In genomic region chr2:23399674-23400261, GRCh38 we compare ENCODE assay signal across 11 cellular contexts. TPM values are rescaled to one million over a fixed set of nuclear protein-coding genes. Genes with fewer than 3 reads are reported as not detected.
DNase-seq lines count a peak whose midpoint lies in the region; ATAC-seq and TF ChIP-seq lines count a peak whose summit lies in the region.
"Had no signal": no experiment of that assay in that cellular context is flagged by ENCODE, and none has a peak within 500 bp of the region (broad histone marks: within the 10 kb centered on the region; RNA-seq: fewer than 3 reads in every experiment).

No MANE protein-coding gene starts in this region.

- DNase-seq in foreskin keratinocyte (no peak), DMS 273 (lab: John Stamatoyannopoulos, UW; ENCODE audit: unreplicated experiment) (no peak), MCF 10A (ENCODE audit: unreplicated experiment) (no peak), GM19238 (ENCODE audit: insufficient read length, low spot score) (no peak), NCI-H187 (lab: John Stamatoyannopoulos, UW) (no peak)

- TF ChIP-seq CTCF in foreskin keratinocyte (conservative IDR thresholded peaks at IDR 0.05), result peak; percentile 21
- TF ChIP-seq CTCF in MCF 10A (IDR thresholded peaks at IDR 0.05; ENCODE audit: unreplicated experiment), result no peak

- peaks cover 17% of the 10 kb centered on the region for H3K4me1 Mint-ChIP-seq in MCF 10A (ENCODE audit: insufficient read depth, unreplicated experiment)

- H3K27ac Mint-ChIP-seq in MCF 10A (ENCODE audit: low read depth, unreplicated experiment), result no peak overlapping the region
- H3K27ac Mint-ChIP-seq: activated T-helper 2 cell treated with anti-CD3 and anti-CD28 coated beads, Interferon-gamma antibody, Interleukin-2, Interleukin-4, amounts not matched to agents 10 μg/mL and 5 μg/mL and 100 μg/mL, durations not matched to agents 14 hours and 24 hours and 36 hours; dendritic cell treated with granulocyte-macrophage colony-stimulating factor and Interleukin-4, amounts not matched to agents 40 ng/mL and 50 ng/mL, for 4 days had no signal

- H3K27me3 Mint-ChIP-seq in MCF 10A (ENCODE audit: insufficient read depth, unreplicated experiment), result no peaks in the 10 kb centered on the region

- intact Hi-C loops in MCF 10A (cut with micrococcal nuclease), result no loop called here

- ATAC-seq in GM18511 (IDR thresholded peaks at IDR 0.05; ENCODE audit: unreplicated experiment), result peak; percentile 74
- ATAC-seq in GM21447 (IDR thresholded peaks at IDR 0.05; ENCODE audit: unreplicated experiment), result peak; percentile 34
- peak; percentile 80 for ATAC-seq in HG03175 (IDR thresholded peaks at IDR 0.05; ENCODE audit: unreplicated experiment)
- ATAC-seq in foreskin keratinocyte, result no peak

- CTCF ChIA-PET in MCF 10A (lab: Yijun Ruan, JAX), result interaction anchor here (0.9 to 1.7 kb wide), 2 partner anchors 12 to 27 kb away, joined by 3 read pairs; no protein-coding TSS in a partner anchor

- no peak overlapping the region for H3K4me3 Mint-ChIP-seq in MCF 10A (ENCODE audit: unreplicated experiment)
- H3K4me3 Mint-ChIP-seq: dendritic cell treated with granulocyte-macrophage colony-stimulating factor and Interleukin-4, amounts not matched to agents 40 ng/mL and 50 ng/mL, for 4 days; neural crest cell had no signal

- H3K9me3 Mint-ChIP-seq in MCF 10A (ENCODE audit: unreplicated experiment), result no peaks in the 10 kb centered on the region
- H3K9me3 Mint-ChIP-seq: activated T-helper 2 cell treated with anti-CD3 and anti-CD28 coated beads, Interferon-gamma antibody, Interleukin-2, Interleukin-4, amounts not matched to agents 10 μg/mL and 5 μg/mL and 100 μg/mL, durations not matched to agents 14 hours and 24 hours and 36 hours; dendritic cell treated with granulocyte-macrophage colony-stimulating factor and Interleukin-4, amounts not matched to agents 40 ng/mL and 50 ng/mL, for 4 days; neural crest cell had no signal

- POLR2A ChIA-PET in MCF 10A (lab: Yijun Ruan, JAX), result no interaction called here

- no peaks in the 10 kb centered on the region for H3K27me3 ChIP-seq in foreskin keratinocyte

- H3K27ac ChIP-seq in foreskin keratinocyte, result no peak overlapping the region

- BruUV-seq in MCF 10A (replicated peaks; lab: Mats Ljungman, UMichigan), result no TSS peak

- no peaks in the 10 kb centered on the region for H3K36me3 Mint-ChIP-seq in MCF 10A (ENCODE audit: insufficient read depth, unreplicated experiment)

- H3K4me1 ChIP-seq in foreskin keratinocyte, result peaks cover 34% of the 10 kb centered on the region

RNA-seq across cellular contexts. Expression of gene KLHL29, which starts 14.8 kb away (rescaled TPM):
- total RNA-seq in foreskin keratinocyte (6.3 and 6.4 TPM in 2 replicates), MCF 10A (2022) (36.3 and 43.1 TPM in 2 replicates)
- 2.5 and 3.0 TPM in 2 replicates for polyA plus RNA-seq in foreskin keratinocyte
